ENCODE assay signal across 22 cellular contexts in genomic region chr18:36627616-36628015, GRCh38.
DNase-seq lines count a peak whose midpoint lies in the region; TF ChIP-seq lines count a peak whose summit lies in the region.
"Had no signal": no experiment of that assay in that cellular context is flagged by ENCODE, and none has a peak within 500 bp of the region (broad histone marks: within the 10 kb centered on the region; RNA-seq: fewer than 3 reads in every experiment).

No MANE protein-coding gene starts in this region.

- no peak overlapping the region for H3K23ac ChIP-seq in trophoblast cell (ENCODE audit: low read length)

- H3K4me3 ChIP-seq in coronary artery, result no peak overlapping the region
- H3K4me3 ChIP-seq in trophoblast cell (ENCODE audit: low read depth, low read length), result no peak overlapping the region

- CTCF ChIA-PET in activated CD4-positive, alpha-beta T cell treated with anti-CD3 and anti-CD28 coated beads, Interleukin-2, amount 10 ng/mL, durations not matched to agents 7 days and 5 days (lab: Charles Lee), result no interaction called here

- H2BK12ac ChIP-seq in trophoblast cell (ENCODE audit: low read length), result no peak overlapping the region

- H3K27ac ChIP-seq in coronary artery (peak overlapping the region; percentile 86 to 93), trophoblast cell (ENCODE audit: low read depth, low read length) (no peak overlapping the region)
- H3K27ac ChIP-seq: 22Rv1, C4-2B had no signal

- no peak overlapping the region for H2BK5ac ChIP-seq in trophoblast cell (ENCODE audit: low read depth, low read length, poor library complexity)

- H4K91ac ChIP-seq in trophoblast cell (ENCODE audit: low read depth, low read length), result no peak overlapping the region

- H3K4me3 Mint-ChIP-seq in HFFc6, result no peak overlapping the region
- no peak overlapping the region for H3K4me3 Mint-ChIP-seq in activated CD4-positive, alpha-beta T cell treated with anti-CD3 and anti-CD28 coated beads, Interleukin-2, amount 10 ng/mL, durations not matched to agents 7 days and 5 days
- H3K4me3 Mint-ChIP-seq: CD8-positive, alpha-beta memory T cell had no signal

- DNase-seq in NCI-H2171 treated with DMSO at 0.1 percent for 48 hours (lab: John Stamatoyannopoulos, UW) (peak; percentile 8), NCI-H2171 (lab: John Stamatoyannopoulos, UW) (no peak), HFFc6 (no peak), coronary artery (ENCODE audit: low spot score) (no peak), trophoblast cell (peak; percentile 25 to 69), NCI-H2081 treated with DMSO at 0.1 percent for 48 hours (lab: John Stamatoyannopoulos, UW) (no peak), retina (no peak)
- no peak for DNase-seq in activated CD4-positive, alpha-beta T cell treated with anti-CD3 and anti-CD28 coated beads, Interleukin-2, amount 10 ng/mL, durations not matched to agents 7 days and 5 days
- DNase-seq: ACHN; Calu3; CD8-positive, alpha-beta memory T cell; GF-D8; Karpas-422; MV-4-11; NCI-H1105 treated with DMSO at 0.1 percent for 48 hours; NCI-H1694; NCI-H2081; NCI-H446 treated with DMSO at 0.1 percent for 48 hours; NCI-H526 treated with DMSO at 0.1 percent for 48 hours; Right ventricle myocardium superior had no signal

- H4K12ac ChIP-seq in trophoblast cell (ENCODE audit: low read depth, low read length), result no peak overlapping the region

- TF ChIP-seq CTCF in HFFc6 (IDR thresholded peaks at IDR 0.05) (no peak), coronary artery (IDR thresholded peaks at IDR 0.05) (no peak)

- H2BK120ac ChIP-seq in trophoblast cell (ENCODE audit: insufficient read depth, low read length, poor library complexity), result no peak overlapping the region

- no peak overlapping the region for H3K9ac ChIP-seq in trophoblast cell (ENCODE audit: low read length)

- no peak overlapping the region for H3K18ac ChIP-seq in trophoblast cell (ENCODE audit: low read length)

- H3K14ac ChIP-seq in trophoblast cell (ENCODE audit: low read length), result no peak overlapping the region

- H4K8ac ChIP-seq in trophoblast cell (ENCODE audit: low read depth, low read length), result no peak overlapping the region

- peaks cover 59% of the 10 kb centered on the region for H3K4me1 Mint-ChIP-seq in HFFc6 (ENCODE audit: low read depth)
- H3K4me1 Mint-ChIP-seq in activated CD4-positive, alpha-beta T cell treated with anti-CD3 and anti-CD28 coated beads, Interleukin-2, amount 10 ng/mL, durations not matched to agents 7 days and 5 days, result no peaks in the 10 kb centered on the region
- H3K4me1 Mint-ChIP-seq: CD8-positive, alpha-beta memory T cell had no signal

- no peak overlapping the region for H2AK5ac ChIP-seq in trophoblast cell (ENCODE audit: low read length)

- no peaks in the 10 kb centered on the region for H3K79me1 ChIP-seq in trophoblast cell (ENCODE audit: low read length)

- peaks cover 28% of the 10 kb centered on the region; the same call in 1 of the 2 replicates for H3K36me3 Mint-ChIP-seq in HFFc6 (ENCODE audit: low read depth)
- H3K36me3 Mint-ChIP-seq in activated CD4-positive, alpha-beta T cell treated with anti-CD3 and anti-CD28 coated beads, Interleukin-2, amount 10 ng/mL, durations not matched to agents 7 days and 5 days (ENCODE audit: low read depth), result no peaks in the 10 kb centered on the region
- H3K36me3 Mint-ChIP-seq: CD8-positive, alpha-beta memory T cell had no signal

- POLR2A ChIA-PET in activated CD4-positive, alpha-beta T cell treated with anti-CD3 and anti-CD28 coated beads, Interleukin-2, amount 10 ng/mL, durations not matched to agents 7 days and 5 days (lab: Charles Lee), result no interaction called here

- no peaks in the 10 kb centered on the region for H3K9me3 Mint-ChIP-seq in HFFc6
- H3K9me3 Mint-ChIP-seq in activated CD4-positive, alpha-beta T cell treated with anti-CD3 and anti-CD28 coated beads, Interleukin-2, amount 10 ng/mL, durations not matched to agents 7 days and 5 days, result no peaks in the 10 kb centered on the region

- no peaks in the 10 kb centered on the region for H3K79me2 ChIP-seq in trophoblast cell (ENCODE audit: control insufficient read depth, insufficient read depth, low read length, poor library complexity)

- no peaks in the 10 kb centered on the region for H3K27me3 ChIP-seq in trophoblast cell (ENCODE audit: insufficient read depth, low read length)

- no peak overlapping the region for H2AFZ ChIP-seq in trophoblast cell (ENCODE audit: insufficient read depth, low read length, poor library complexity)

- no CpG with 5 or more reads among the region's 6 CpGs for WGBS in trophoblast cell (ENCODE audit: extremely low coverage, insufficient coverage, insufficient read length)

- no peak overlapping the region for H3K4me2 ChIP-seq in trophoblast cell (ENCODE audit: low read length)

- H3K27ac Mint-ChIP-seq in HFFc6, result peak overlapping the region; percentile 90
- H3K27ac Mint-ChIP-seq in activated CD4-positive, alpha-beta T cell treated with anti-CD3 and anti-CD28 coated beads, Interleukin-2, amount 10 ng/mL, durations not matched to agents 7 days and 5 days, result no peak overlapping the region
- H3K27ac Mint-ChIP-seq: CD8-positive, alpha-beta memory T cell had no signal

- H3K4me1 ChIP-seq in trophoblast cell (ENCODE audit: control insufficient read depth in 1 of 2, insufficient read depth in 2 of 2, low read length in 2 of 2), result no peaks in the 10 kb centered on the region

- peaks cover 16 to 21% of the 10 kb centered on the region in 2 experiments for H3K36me3 ChIP-seq in trophoblast cell (ENCODE audit: control insufficient read depth in 1 of 2, insufficient read depth in 2 of 2, low read length in 2 of 2)

- no peak overlapping the region for H3K4ac ChIP-seq in trophoblast cell (ENCODE audit: low read depth, low read length)

- H3K27me3 Mint-ChIP-seq in HFFc6 (ENCODE audit: insufficient read depth), result no peaks in the 10 kb centered on the region; the same call in 1 of the 2 replicates
- H3K27me3 Mint-ChIP-seq in activated CD4-positive, alpha-beta T cell treated with anti-CD3 and anti-CD28 coated beads, Interleukin-2, amount 10 ng/mL, durations not matched to agents 7 days and 5 days, result no peaks in the 10 kb centered on the region

- peaks cover 2% of the 10 kb centered on the region for H3K9me3 ChIP-seq in trophoblast cell (ENCODE audit: insufficient read depth, low read depth, low read length)

Comparison
In these comparisons a context has a peak if more than half of its experiments do, and no peak if none do; other contexts are left out.
1. DNase-seq: peak in NCI-H2171 treated with DMSO at 0.1 percent for 48 hours (single experiment) and trophoblast cell (2 of 2); none in NCI-H2171 (single experiment), HFFc6 (single experiment), coronary artery (single experiment), NCI-H2081 treated with DMSO at 0.1 percent for 48 hours (single experiment), retina (single experiment) and activated CD4-positive, alpha-beta T cell treated with anti-CD3 and anti-CD28 coated beads, Interleukin-2, amount 10 ng/mL, durations not matched to agents 7 days and 5 days (single experiment).